ENCODE assay signal across 12 cellular contexts in the genomic region with DNA sequence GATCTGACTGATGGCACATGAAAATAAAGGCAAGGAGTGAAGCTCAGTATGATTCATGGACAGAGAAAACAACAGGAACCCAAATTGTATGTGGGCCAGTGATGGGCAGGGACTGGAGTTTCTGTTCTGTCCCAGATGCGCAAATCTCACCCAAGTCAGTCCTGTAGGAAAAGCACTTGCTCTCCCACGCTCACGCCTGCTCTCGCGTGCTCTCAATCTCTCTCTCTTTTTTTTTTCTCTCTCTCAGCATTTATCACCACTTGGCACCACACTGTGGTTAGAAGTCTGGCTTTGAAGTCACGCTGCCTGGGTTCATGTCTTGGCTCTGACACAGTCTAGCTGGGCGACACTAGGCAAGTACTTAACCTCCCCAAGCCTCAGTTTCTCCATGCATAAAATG.
DNase-seq lines count a peak whose midpoint lies in the region; ATAC-seq lines count a peak whose summit lies in the region.
"Had no signal": no experiment of that assay in that cellular context is flagged by ENCODE, and none has a peak within 500 bp of the region (broad histone marks: within the 10 kb centered on the region; RNA-seq: fewer than 3 reads in every experiment).

No MANE protein-coding gene starts in this region.

- no peak overlapping the region; the same call in 1 of the 2 replicates for H3K9ac ChIP-seq in GM23248

- peaks cover 2% of the 10 kb centered on the region for H3K36me3 Mint-ChIP-seq in activated naive CD8-positive, alpha-beta T cell

- no peaks in the 10 kb centered on the region for H3K27me3 Mint-ChIP-seq in activated naive CD8-positive, alpha-beta T cell

- peaks cover 40% of the 10 kb centered on the region for H3K4me1 ChIP-seq in GM23248 (ENCODE audit: insufficient read depth)

- H3K36me3 ChIP-seq in GM23248 (ENCODE audit: low read depth) = no peaks in the 10 kb centered on the region
- H3K36me3 ChIP-seq: heart left ventricle had no signal

- H3K4me3 ChIP-seq in GM23248 = peak overlapping the region; percentile 26; the same call in 1 of the 2 replicates
- H3K4me3 ChIP-seq: heart left ventricle had no signal

- DNase-seq in AG08395 (ENCODE audit: low spot score) (peak; percentile 27), GM23248 (peak; percentile 78), left lobe of liver (ENCODE audit: low spot score) (peak; percentile 5), NK-92 (lab: John Stamatoyannopoulos, UW; ENCODE audit: unreplicated experiment) (no peak), NCI-H1105 (lab: John Stamatoyannopoulos, UW) (no peak), D341Med (ENCODE audit: low spot score) (no peak)
- DNase-seq: Caco-2, heart left ventricle, NCI-H1930 had no signal

- no peak for ATAC-seq in left lobe of liver
- ATAC-seq in HG02981 (IDR thresholded peaks at IDR 0.05; ENCODE audit: unreplicated experiment) = no peak
- ATAC-seq: Panc1 had no signal

- H3K4me2 ChIP-seq in GM23248 (ENCODE audit: unreplicated experiment) = peak overlapping the region; percentile 23

- H3K9me3 Mint-ChIP-seq in activated naive CD8-positive, alpha-beta T cell (ENCODE audit: low read depth) = no peaks in the 10 kb centered on the region

- no peaks in the 10 kb centered on the region for H3K9me3 ChIP-seq in GM23248 (ENCODE audit: low read depth)
- H3K9me3 ChIP-seq: Caco-2, heart left ventricle had no signal

- H3F3A ChIP-seq in GM23248 (ENCODE audit: insufficient read depth) = peaks cover 20% of the 10 kb centered on the region

- no peak overlapping the region for H2AFZ ChIP-seq in GM23248

- H3K4me1 Mint-ChIP-seq in activated naive CD8-positive, alpha-beta T cell (ENCODE audit: low read depth) = peaks cover 43% of the 10 kb centered on the region

- H3K27ac ChIP-seq in GM23248 = peak overlapping the region; percentile 76
- H3K27ac ChIP-seq: heart left ventricle had no signal

- in situ Hi-C loops in GM23248 (cut with MboI) = no loop called here

- no peaks in the 10 kb centered on the region for H4K20me1 ChIP-seq in GM23248 (ENCODE audit: insufficient read depth)

- no peaks in the 10 kb centered on the region for H3K9me2 ChIP-seq in GM23248 (ENCODE audit: insufficient read depth)

- no peak overlapping the region for H3K27ac Mint-ChIP-seq in activated naive CD8-positive, alpha-beta T cell

- H3K79me2 ChIP-seq in GM23248 (ENCODE audit: insufficient read depth) = no peaks in the 10 kb centered on the region

- WGBS in GM23248 (ENCODE audit: low coverage in 1 of 2, low lambda C conversion rate in 2 of 2, missing lambda C conversion rate in 2 of 2), 2 experiments = 11 to 12% methylated on average over 3 to 7 of the region's 7 CpGs

- peak overlapping the region; percentile 0 for H3K4me3 Mint-ChIP-seq in activated naive CD8-positive, alpha-beta T cell

- no peaks in the 10 kb centered on the region for H3K27me3 ChIP-seq in GM23248 (replicated peaks; ENCODE audit: insufficient read depth)
- H3K27me3 ChIP-seq: heart left ventricle had no signal

Comparison
In these comparisons a context has a peak if more than half of its experiments do, and no peak if none do; other contexts are left out.
1. DNase-seq: peak in AG08395 (single experiment), GM23248 (single experiment) and left lobe of liver (single experiment); none in NK-92 (single experiment), NCI-H1105 (single experiment) and D341Med (single experiment).